ENCODE assay signal across 6 cellular contexts in the genomic region with DNA sequence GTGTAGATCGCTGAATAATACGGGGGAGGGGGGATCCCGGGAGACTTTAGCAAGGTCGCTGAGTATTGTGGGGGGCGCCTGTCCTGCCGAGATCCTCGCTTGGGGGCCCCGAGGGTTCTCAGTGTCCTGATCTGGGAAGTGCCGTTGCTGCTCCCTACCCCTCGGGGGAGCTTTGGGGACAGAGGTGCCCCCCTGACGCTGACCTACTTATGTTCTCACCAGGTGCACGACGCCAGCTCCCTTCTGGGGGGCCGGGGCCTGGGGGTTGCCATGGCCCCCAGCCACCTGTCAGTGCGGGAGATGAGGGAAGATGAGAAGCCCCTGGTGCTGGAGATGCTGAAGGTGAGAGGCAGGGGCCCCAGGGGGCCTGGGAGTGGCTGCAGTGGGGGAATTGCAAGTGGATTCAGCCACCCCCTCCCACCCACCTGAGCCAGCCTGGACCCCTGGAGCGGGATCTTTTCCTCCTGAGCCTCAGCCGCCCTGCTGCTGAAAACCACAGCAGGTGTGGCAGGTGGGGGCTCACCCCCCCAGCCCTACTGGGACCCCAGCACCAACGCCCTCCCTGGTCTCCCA. TPM values are rescaled to one million over a fixed set of nuclear protein-coding genes. Genes with fewer than 3 reads are reported as not detected.
DNase-seq lines count a peak whose midpoint lies in the region; ATAC-seq and TF ChIP-seq lines count a peak whose summit lies in the region.

No MANE protein-coding gene starts in this region.

- WGBS in gastroesophageal sphincter (ENCODE audit: low coverage in 1 of 2), 2 donors = no CpG with 5 or more reads among the region's 18 CpGs

- peaks cover 0 to 37% of the 10 kb centered on the region in 2 donors for H3K36me3 ChIP-seq in gastroesophageal sphincter

- TF ChIP-seq CTCF in gastroesophageal sphincter (IDR thresholded peaks at IDR 0.05) = no peak
- no peak for TF ChIP-seq CTCF in type B pancreatic cell (conservative IDR thresholded peaks at IDR 0.05)

- peaks cover 9% of the 10 kb centered on the region for H3K4me1 Mint-ChIP-seq in activated naive CD4-positive, alpha-beta T cell treated with anti-CD3 and anti-CD28 coated beads, Interleukin-2, amount 10 ng/mL, durations not matched to agents 7 days and 5 days
- peaks cover 14% of the 10 kb centered on the region for H3K4me1 Mint-ChIP-seq in type B pancreatic cell (ENCODE audit: unreplicated experiment)

- H3K27ac ChIP-seq in gastroesophageal sphincter = peak overlapping the region; percentile 86 to 99 (median 96)

- CTCF ChIA-PET in activated naive CD4-positive, alpha-beta T cell treated with anti-CD3 and anti-CD28 coated beads, Interleukin-2, amount 10 ng/mL, durations not matched to agents 7 days and 5 days (lab: Charles Lee) = interaction anchor here (1.0 to 4.1 kb wide), 3 partner anchors 9 to 19 kb away, joined by 4 to 23 read pairs (median 6); partner anchors contain the start of gene ZNF628

- H3K4me3 ChIP-seq in gastroesophageal sphincter = peak overlapping the region; percentile 35 to 58

- H3K27me3 ChIP-seq in gastroesophageal sphincter = no peaks in the 10 kb centered on the region

- H3K9me3 ChIP-seq in gastroesophageal sphincter = no peaks in the 10 kb centered on the region

- no peak for ATAC-seq in gastroesophageal sphincter
- no peak for ATAC-seq in GM18907 (IDR thresholded peaks at IDR 0.05; ENCODE audit: unreplicated experiment)

- peak overlapping the region; percentile 73 for H3K4me3 Mint-ChIP-seq in activated naive CD4-positive, alpha-beta T cell treated with anti-CD3 and anti-CD28 coated beads, Interleukin-2, amount 10 ng/mL, durations not matched to agents 7 days and 5 days
- peak overlapping the region; percentile 87 for H3K4me3 Mint-ChIP-seq in type B pancreatic cell

- H3K9me3 Mint-ChIP-seq in activated naive CD4-positive, alpha-beta T cell treated with anti-CD3 and anti-CD28 coated beads, Interleukin-2, amount 10 ng/mL, durations not matched to agents 7 days and 5 days = no peaks in the 10 kb centered on the region
- H3K9me3 Mint-ChIP-seq in type B pancreatic cell = no peaks in the 10 kb centered on the region

- H3K27ac Mint-ChIP-seq in activated naive CD4-positive, alpha-beta T cell treated with anti-CD3 and anti-CD28 coated beads, Interleukin-2, amount 10 ng/mL, durations not matched to agents 7 days and 5 days = peak overlapping the region; percentile 19
- peak overlapping the region; percentile 86 for H3K27ac Mint-ChIP-seq in type B pancreatic cell

- H3K36me3 Mint-ChIP-seq in activated naive CD4-positive, alpha-beta T cell treated with anti-CD3 and anti-CD28 coated beads, Interleukin-2, amount 10 ng/mL, durations not matched to agents 7 days and 5 days = no peaks in the 10 kb centered on the region
- no peaks in the 10 kb centered on the region for H3K36me3 Mint-ChIP-seq in type B pancreatic cell

- H3K4me1 ChIP-seq in gastroesophageal sphincter = peaks cover 3 to 74% (median 54%) of the 10 kb centered on the region in 3 donors

- no peak for TF ChIP-seq POLR2A in gastroesophageal sphincter (IDR thresholded peaks at IDR 0.05)

- no peak for TF ChIP-seq EP300 in gastroesophageal sphincter (IDR thresholded peaks at IDR 0.05)

- H3K27me3 Mint-ChIP-seq in activated naive CD4-positive, alpha-beta T cell treated with anti-CD3 and anti-CD28 coated beads, Interleukin-2, amount 10 ng/mL, durations not matched to agents 7 days and 5 days = peaks cover 33% of the 10 kb centered on the region
- no peaks in the 10 kb centered on the region for H3K27me3 Mint-ChIP-seq in type B pancreatic cell

- DNase-seq in activated naive CD4-positive, alpha-beta T cell treated with anti-CD3 and anti-CD28 coated beads, Interleukin-2, amount 10 ng/mL, durations not matched to agents 7 days and 5 days = no peak
- no peak for DNase-seq in activated naive CD4-positive, alpha-beta T cell treated with Interleukin-2 at 50 U/mL for 16 hours
- DNase-seq in type B pancreatic cell (ENCODE audit: extremely low spot score, unreplicated experiment) = no peak
- DNase-seq in Ammon's horn (ENCODE audit: low spot score) = no peak

RNA-seq across cellular contexts. Expression of gene NAT14, which starts 0.5 kb away (rescaled TPM):
- total RNA-seq in gastroesophageal sphincter = 10 to 100 TPM in 1 of 4 donors, 1 to 10 TPM in 3; 7.4 to 14.0 (median 7.9) TPM
- 46.5 and 64.3 TPM in 2 replicates for total RNA-seq in type B pancreatic cell (ENCODE audit: low replicate concordance)

RNA-seq across cellular contexts. Expression of gene SSC5D, which starts 2.7 kb away (rescaled TPM):
- total RNA-seq in gastroesophageal sphincter = 10 to 100 TPM in 3 of 4 donors, 1 to 10 TPM in 1; 6.3 to 39.2 (median 23.5) TPM
- 0.83 and 1.5 TPM in 2 replicates for total RNA-seq in type B pancreatic cell (ENCODE audit: low replicate concordance)

RNA-seq across cellular contexts. Expression of gene ZNF628, which starts 9.1 kb away (rescaled TPM):
- total RNA-seq in gastroesophageal sphincter = 10 to 100 TPM in 1 of 4 donors, 1 to 10 TPM in 3; 2.4 to 13.0 (median 4.9) TPM
- 10.3 and 13.2 TPM in 2 replicates for total RNA-seq in type B pancreatic cell (ENCODE audit: low replicate concordance)

RNA-seq across cellular contexts. Expression of gene C19orf85, which starts 21.0 kb away (rescaled TPM):
- total RNA-seq in gastroesophageal sphincter = not detected
- not detected in 2 replicates for total RNA-seq in type B pancreatic cell (ENCODE audit: low replicate concordance)

RNA-seq across cellular contexts. Expression of gene ISOC2, which starts 24.1 kb away (rescaled TPM):
- total RNA-seq in gastroesophageal sphincter = 10 to 100 TPM; 39.0 to 78.5 (median 63.8) TPM
- total RNA-seq in type B pancreatic cell (ENCODE audit: low replicate concordance) = 44.2 and 47.5 TPM in 2 replicates
